ENCODE assay signal across 1 cellular context in genomic region chr16:29821663-29822115, GRCh38.
TF ChIP-seq lines count a peak whose summit lies in the region.

No MANE protein-coding gene starts in this region.

TF ChIP-seq in GM23338, 12 proteins besides CTCF, POLR2A, EP300 and RAD21:
- TF ChIP-seq ZNF462 (CRISPR knock-in tag; IDR thresholded peaks at IDR 0.05) (no peak), ZNF331 (CRISPR knock-in tag; IDR thresholded peaks at IDR 0.05; ENCODE audit: low read depth) (no peak), STAT1 (IDR thresholded peaks at IDR 0.05; ENCODE audit: unreplicated experiment) (no peak), ZNF114 (CRISPR knock-in tag; IDR thresholded peaks at IDR 0.05) (no peak), EZH2phosphoT487 (IDR thresholded peaks at IDR 0.05; ENCODE audit: unreplicated experiment) (no peak), JUNB (IDR thresholded peaks at IDR 0.05; ENCODE audit: unreplicated experiment) (no peak), ETS1 (IDR thresholded peaks at IDR 0.05) (no peak), POLR2AphosphoS5 (IDR thresholded peaks at IDR 0.05; ENCODE audit: low read depth) (no peak)
